13 cellular contexts compared by ENCODE assay signal in the genomic region with DNA sequence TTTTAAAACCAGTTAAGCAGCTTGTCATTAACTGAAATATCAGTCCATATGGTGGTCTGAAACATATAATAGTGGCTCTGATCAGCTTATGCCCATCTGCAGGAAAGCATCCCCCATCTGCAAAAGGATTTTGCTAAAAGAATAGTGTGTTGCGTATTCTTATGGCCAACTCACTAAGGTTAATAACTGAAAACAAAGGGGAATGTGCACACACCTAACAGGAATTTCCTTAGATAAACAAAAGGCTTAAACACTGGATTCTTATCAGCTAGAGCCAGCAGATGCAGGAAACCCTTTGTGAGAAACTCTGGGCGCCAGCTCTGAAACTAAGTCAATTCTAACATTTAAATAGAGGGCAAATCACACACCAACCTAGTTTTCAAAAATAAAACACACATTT. TPM values are rescaled to one million over a fixed set of nuclear protein-coding genes. Genes with fewer than 3 reads are reported as not detected.
DNase-seq lines count a peak whose midpoint lies in the region; ATAC-seq and TF ChIP-seq lines count a peak whose summit lies in the region.
"Had no signal": no experiment of that assay in that cellular context is flagged by ENCODE, and none has a peak within 500 bp of the region (broad histone marks: within the 10 kb centered on the region; RNA-seq: fewer than 3 reads in every experiment).

No MANE protein-coding gene starts in this region.

- peak; percentile 11 for DNase-seq in Calu3
- DNase-seq in M059J (ENCODE audit: low read depth) = peak; percentile 72
- DNase-seq in astrocyte of the spinal cord (ENCODE audit: low read depth, low spot score) = peak; percentile 49
- DNase-seq in NCI-H187 (lab: John Stamatoyannopoulos, UW) = no peak
- DNase-seq in AG20443 (ENCODE audit: low spot score) = no peak
- no peak for DNase-seq in COLO668 (lab: John Stamatoyannopoulos, UW; ENCODE audit: unreplicated experiment)
- DNase-seq: stimulated activated CD4-positive, alpha-beta T cell treated with anti-CD3 and anti-CD28 coated beads, Interleukin-1b, Interleukin-23, amount 100 ng/mL, for 48 hours had no signal

- no peaks in the 10 kb centered on the region for H3K27me3 Mint-ChIP-seq in Calu3 (ENCODE audit: unreplicated experiment)

- no peaks in the 10 kb centered on the region for H3K9me3 ChIP-seq in liver (ENCODE audit: control insufficient read depth in 4 of 4, low read length in 3 of 4)
- H3K9me3 ChIP-seq: BLaER1 treated with 17β-estradiol and CSF1 and Interleukin-3, amounts not matched to agents 10 nM and 100 nM had no signal

- TF ChIP-seq CTCF in Calu3 (IDR thresholded peaks at IDR 0.05; ENCODE audit: unreplicated experiment) (no peak), astrocyte of the spinal cord (IDR thresholded peaks at IDR 0.05; ENCODE audit: low read depth, low read length) (no peak), liver (IDR thresholded peaks at IDR 0.05; ENCODE audit: low read depth, low read length, missing input control) (no peak)

- BruUV-seq in Calu3 (replicated peaks; lab: Mats Ljungman, UMichigan) = no TSS peak

- no peak for TF ChIP-seq RAD21 in liver (IDR thresholded peaks at IDR 0.05)

- no peak overlapping the region for H3K9ac ChIP-seq in liver (ENCODE audit: low read depth in 1 of 2, low read length in 2 of 2)
- H3K9ac ChIP-seq: BLaER1 treated with 17β-estradiol and CSF1 and Interleukin-3, amounts not matched to agents 10 nM and 100 nM had no signal

- in situ Hi-C loops in astrocyte of the spinal cord (cut with HindIII; ENCODE audit: low sequenced_read_pairs) = no loop called here

- H3K4me3 ChIP-seq in astrocyte of the spinal cord (ENCODE audit: low read depth, low read length) (no peak overlapping the region), liver (ENCODE audit: low read depth in 1 of 3, low read length in 3 of 3) (no peak overlapping the region)
- H3K4me3 ChIP-seq: BLaER1 treated with 17β-estradiol and CSF1 and Interleukin-3, amounts not matched to agents 10 nM and 100 nM had no signal

- intact Hi-C loops in Calu3 (cut with micrococcal nuclease; ENCODE audit: unreplicated experiment) = no loop called here

- peaks cover 14% of the 10 kb centered on the region for H3K4me1 Mint-ChIP-seq in Calu3 (ENCODE audit: low read depth, unreplicated experiment)
- H3K4me1 Mint-ChIP-seq: neural crest cell had no signal

- no peaks in the 10 kb centered on the region for H3K27me3 ChIP-seq in liver (ENCODE audit: control insufficient read depth in 4 of 4, insufficient read depth in 4 of 4, low read length in 3 of 4)
- H3K27me3 ChIP-seq: BLaER1 treated with 17β-estradiol and CSF1 and Interleukin-3, amounts not matched to agents 10 nM and 100 nM had no signal

- CTCF ChIA-PET in Calu3 (lab: Charles Lee) = interaction anchor here (0.6 to 1.0 kb wide), 2 partner anchors 18 to 22 kb away, joined by 3 to 7 read pairs; partner anchors contain the start of gene VPS36

- no peak overlapping the region for H3K27ac ChIP-seq in liver (ENCODE audit: low read depth in 1 of 2, low read length in 2 of 2)
- H3K27ac ChIP-seq: BLaER1 treated with 17β-estradiol and CSF1 and Interleukin-3, amounts not matched to agents 10 nM and 100 nM had no signal

- peaks cover 6 to 35% (median 29%) of the 10 kb centered on the region in 4 donors for H3K36me3 ChIP-seq in liver (ENCODE audit: control insufficient read depth in 4 of 4, insufficient read depth in 3 of 4, low read depth in 1 of 4, low read length in 3 of 4)

- H3K9me3 Mint-ChIP-seq in Calu3 (ENCODE audit: low read depth, unreplicated experiment) = no peaks in the 10 kb centered on the region
- H3K9me3 Mint-ChIP-seq: activated naive CD4-positive, alpha-beta T cell treated with anti-CD3 and anti-CD28 coated beads, Interleukin-2, amount 50 U/mL, for 72 hours; neural crest cell had no signal

- no peak for ATAC-seq in GM21447 (IDR thresholded peaks at IDR 0.05; ENCODE audit: unreplicated experiment)
- ATAC-seq: activated naive CD4-positive, alpha-beta T cell treated with anti-CD3 and anti-CD28 coated beads, Interleukin-2, amount 50 U/mL, for 72 hours; HCT116 had no signal

- no peak overlapping the region for H3K4me3 Mint-ChIP-seq in Calu3 (ENCODE audit: low read depth, unreplicated experiment)
- H3K4me3 Mint-ChIP-seq: neural crest cell had no signal

- peaks cover 24% of the 10 kb centered on the region for H3K36me3 Mint-ChIP-seq in Calu3 (ENCODE audit: insufficient read depth, unreplicated experiment)

- no peaks in the 10 kb centered on the region for H3K4me1 ChIP-seq in liver (ENCODE audit: control insufficient read depth in 4 of 4, insufficient read depth in 4 of 4, low read length in 3 of 4)
- H3K4me1 ChIP-seq: BLaER1 treated with 17β-estradiol and CSF1 and Interleukin-3, amounts not matched to agents 10 nM and 100 nM had no signal

- WGBS in liver = 81% methylated on average over 2 of the region's 2 CpGs

- no peak overlapping the region for H3K27ac Mint-ChIP-seq in Calu3 (ENCODE audit: unreplicated experiment)
- H3K27ac Mint-ChIP-seq: activated naive CD4-positive, alpha-beta T cell treated with anti-CD3 and anti-CD28 coated beads, Interleukin-2, amount 50 U/mL, for 72 hours had no signal

TF ChIP-seq in liver, 16 proteins besides CTCF, POLR2A, EP300 and RAD21:
- no peak for TF ChIP-seq YY1 (IDR thresholded peaks at IDR 0.05)
- peak; percentile 8 for TF ChIP-seq SP1 (IDR thresholded peaks at IDR 0.05)
- TF ChIP-seq NR2F2 (IDR thresholded peaks at IDR 0.05) = no peak
- no peak for TF ChIP-seq TAF1 (conservative IDR thresholded peaks at IDR 0.05)
- TF ChIP-seq HNF4G (IDR thresholded peaks at IDR 0.05) = no peak
- TF ChIP-seq, protein P1, sequence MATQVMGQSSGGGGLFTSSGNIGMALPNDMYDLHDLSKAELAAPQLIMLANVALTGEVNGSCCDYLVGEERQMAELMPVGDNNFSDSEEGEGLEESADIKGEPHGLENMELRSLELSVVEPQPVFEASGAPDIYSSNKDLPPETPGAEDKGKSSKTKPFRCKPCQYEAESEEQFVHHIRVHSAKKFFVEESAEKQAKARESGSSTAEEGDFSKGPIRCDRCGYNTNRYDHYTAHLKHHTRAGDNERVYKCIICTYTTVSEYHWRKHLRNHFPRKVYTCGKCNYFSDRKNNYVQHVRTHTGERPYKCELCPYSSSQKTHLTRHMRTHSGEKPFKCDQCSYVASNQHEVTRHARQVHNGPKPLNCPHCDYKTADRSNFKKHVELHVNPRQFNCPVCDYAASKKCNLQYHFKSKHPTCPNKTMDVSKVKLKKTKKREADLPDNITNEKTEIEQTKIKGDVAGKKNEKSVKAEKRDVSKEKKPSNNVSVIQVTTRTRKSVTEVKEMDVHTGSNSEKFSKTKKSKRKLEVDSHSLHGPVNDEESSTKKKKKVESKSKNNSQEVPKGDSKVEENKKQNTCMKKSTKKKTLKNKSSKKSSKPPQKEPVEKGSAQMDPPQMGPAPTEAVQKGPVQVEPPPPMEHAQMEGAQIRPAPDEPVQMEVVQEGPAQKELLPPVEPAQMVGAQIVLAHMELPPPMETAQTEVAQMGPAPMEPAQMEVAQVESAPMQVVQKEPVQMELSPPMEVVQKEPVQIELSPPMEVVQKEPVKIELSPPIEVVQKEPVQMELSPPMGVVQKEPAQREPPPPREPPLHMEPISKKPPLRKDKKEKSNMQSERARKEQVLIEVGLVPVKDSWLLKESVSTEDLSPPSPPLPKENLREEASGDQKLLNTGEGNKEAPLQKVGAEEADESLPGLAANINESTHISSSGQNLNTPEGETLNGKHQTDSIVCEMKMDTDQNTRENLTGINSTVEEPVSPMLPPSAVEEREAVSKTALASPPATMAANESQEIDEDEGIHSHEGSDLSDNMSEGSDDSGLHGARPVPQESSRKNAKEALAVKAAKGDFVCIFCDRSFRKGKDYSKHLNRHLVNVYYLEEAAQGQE (IDR thresholded peaks at IDR 0.05) = no peak
- no peak for TF ChIP-seq FOXA1 (IDR thresholded peaks at IDR 0.05)

RNA-seq across cellular contexts. Expression of gene VPS36, which starts 22.1 kb away (rescaled TPM):
- total RNA-seq in Calu3 (2022) (39.8 and 40.2 TPM in 2 replicates), liver (10 to 100 TPM; 20.1 to 34.6 TPM)
- total RNA-seq in M059J (2014; rRNA removed; shearing (Covaris generic)) = 11.8 and 21.3 TPM in 2 replicates
- polyA plus RNA-seq in liver = 10 to 100 TPM; 10.1 to 32.3 TPM

RNA-seq across cellular contexts. Expression of gene THSD1, which starts 22.3 kb away (rescaled TPM):
- total RNA-seq in Calu3 (2022) = 0.85 and 0.93 TPM in 2 replicates
- 2.8 and 3.4 TPM in 2 replicates for total RNA-seq in M059J (2014; rRNA removed; shearing (Covaris generic))
- 1 to 10 TPM; 1.1 to 2.8 TPM for total RNA-seq in liver
- polyA plus RNA-seq in liver = 1 to 10 TPM in 1 of 2 donors, under 1 TPM in 1; 0.74 to 1.7 TPM

RNA-seq across cellular contexts. Expression of gene CKAP2, which starts 27.0 kb away (rescaled TPM):
- 55.8 and 57.7 TPM in 2 replicates for total RNA-seq in Calu3 (2022)
- total RNA-seq in M059J (2014; rRNA removed; shearing (Covaris generic)) = 52.2 and 72.0 TPM in 2 replicates
- total RNA-seq in liver = 10 to 100 TPM in 1 of 2 donors, 1 to 10 TPM in 1; 2.7 to 40.9 TPM
- 1 to 10 TPM; 2.4 to 3.0 TPM for polyA plus RNA-seq in liver

Comparison
In these comparisons a context has a peak if more than half of its experiments do, and no peak if none do; other contexts are left out.
1. DNase-seq: peak in Calu3 (single experiment), M059J (single experiment) and astrocyte of the spinal cord (single experiment); none in NCI-H187 (0 of 2), AG20443 (single experiment) and COLO668 (single experiment).